Comparison of ENCODE assay signal across 8 cellular contexts in the genomic region with DNA sequence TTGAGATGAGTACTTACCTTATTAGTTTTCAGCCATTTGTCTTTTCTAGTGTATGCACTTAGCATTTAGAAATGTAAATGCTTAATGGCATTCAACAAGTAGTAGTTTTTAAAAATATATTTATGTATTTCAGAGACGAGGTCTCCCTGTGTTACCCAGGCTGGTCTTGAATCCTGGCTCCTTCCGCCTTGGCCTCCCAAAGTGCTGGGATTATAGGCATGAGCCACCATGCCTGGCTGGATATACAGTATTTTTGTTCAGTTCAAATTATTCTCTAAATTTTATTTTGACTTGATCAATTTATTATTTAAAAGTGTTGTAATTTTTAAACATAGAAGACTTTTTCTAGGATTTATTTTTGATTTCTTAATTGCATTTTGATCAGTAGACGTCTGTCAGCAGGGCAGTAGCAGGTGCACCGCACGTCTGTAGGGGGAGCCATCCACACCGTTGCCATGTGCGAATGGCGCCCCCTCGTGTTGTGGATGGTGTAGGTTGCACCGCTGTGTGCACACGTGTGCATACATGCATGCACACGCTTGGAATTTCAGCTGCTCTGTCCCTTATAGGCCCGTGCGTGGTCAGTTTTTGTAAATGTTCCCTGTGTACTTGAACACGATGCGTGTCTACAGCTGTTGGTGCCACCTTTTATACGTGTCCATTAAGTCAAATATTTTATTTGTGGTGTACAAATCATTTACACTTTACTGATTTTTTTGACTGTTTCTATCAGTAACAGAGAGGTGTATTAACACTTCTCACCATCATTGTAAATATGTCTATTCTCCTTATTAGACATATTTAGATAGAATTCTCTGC. TPM values are rescaled to one million over a fixed set of nuclear protein-coding genes. Genes with fewer than 3 reads are reported as not detected.
A peak's percentile ranks its signal among the peaks of the same experiment; 100 is the strongest.
DNase-seq lines count a peak whose midpoint lies in the region; ATAC-seq and TF ChIP-seq lines count a peak whose summit lies in the region.

No MANE protein-coding gene starts in this region.

- H3K36me3 ChIP-seq in CD4-positive, alpha-beta memory T cell (ENCODE audit: insufficient read depth, low read length), result no peaks in the 10 kb centered on the region
- no peaks in the 10 kb centered on the region for H3K36me3 ChIP-seq in upper lobe of right lung

- peaks cover 7 to 13% of the 10 kb centered on the region in 2 donors for H3K36me3 Mint-ChIP-seq in CD4-positive, alpha-beta memory T cell
- peaks cover 2% of the 10 kb centered on the region for H3K36me3 Mint-ChIP-seq in activated naive CD4-positive, alpha-beta T cell treated with anti-CD3 and anti-CD28 coated beads, Interleukin-2, amount 10 ng/mL, durations not matched to agents 7 days and 5 days

- H3K4me1 ChIP-seq in CD4-positive, alpha-beta memory T cell (ENCODE audit: insufficient read depth, low read length), result peaks cover 10% of the 10 kb centered on the region
- H3K4me1 ChIP-seq in upper lobe of right lung, result no peaks in the 10 kb centered on the region

- H3K27me3 Mint-ChIP-seq in CD4-positive, alpha-beta memory T cell, result no peaks in the 10 kb centered on the region
- H3K27me3 Mint-ChIP-seq in activated naive CD4-positive, alpha-beta T cell treated with anti-CD3 and anti-CD28 coated beads, Interleukin-2, amount 10 ng/mL, durations not matched to agents 7 days and 5 days, result no peaks in the 10 kb centered on the region

- H3K9me3 Mint-ChIP-seq in CD4-positive, alpha-beta memory T cell, result peaks cover 0 to 2% (median 0%) of the 10 kb centered on the region in 8 donors
- H3K9me3 Mint-ChIP-seq in activated naive CD4-positive, alpha-beta T cell treated with anti-CD3 and anti-CD28 coated beads, Interleukin-2, amount 10 ng/mL, durations not matched to agents 7 days and 5 days, result no peaks in the 10 kb centered on the region

- intact Hi-C loops in CD4-positive, alpha-beta memory T cell (cut with micrococcal nuclease), result loop anchor here (1.0 to 10.0 kb wide), 6 partner anchors 88 to 410 kb away; no protein-coding TSS in a partner anchor
- intact Hi-C loops in head of caudate nucleus (cut with DNase I), result no loop called here
- intact Hi-C loops in posterior vena cava (cut with DNase I), result no loop called here
- intact Hi-C loops in upper lobe of right lung (cut with DNase I), result loop anchor here (10.0 kb wide), 1 partner anchor 150 kb away; no protein-coding TSS in a partner anchor

- CTCF ChIA-PET in CD4-positive, alpha-beta memory T cell (lab: Charles Lee; ENCODE audit: partially characterized antibody), result interaction anchor here (0.6 to 3.7 kb wide), 29 partner anchors 9 to 395 kb away, joined by 3 to 19 read pairs (median 3); partner anchors contain the start of gene RPTOR
- CTCF ChIA-PET in activated naive CD4-positive, alpha-beta T cell treated with anti-CD3 and anti-CD28 coated beads, Interleukin-2, amount 10 ng/mL, durations not matched to agents 7 days and 5 days (lab: Charles Lee), result interaction anchor here (0.5 to 3.0 kb wide), 30 partner anchors 9 to 395 kb away, joined by 3 to 27 read pairs (median 4); no protein-coding TSS in a partner anchor

- TF ChIP-seq POLR2A in NB4 (IDR thresholded peaks at IDR 0.05; ENCODE audit: extremely low read depth, insufficient read length), result no peak

- peak; percentile 63 for ATAC-seq in GM21717 (IDR thresholded peaks at IDR 0.05; ENCODE audit: unreplicated experiment)
- peak; percentile 100 for ATAC-seq in upper lobe of right lung

- H3K4me1 Mint-ChIP-seq in CD4-positive, alpha-beta memory T cell, result peaks cover 8 to 23% (median 13%) of the 10 kb centered on the region in 4 donors
- peaks cover 19% of the 10 kb centered on the region for H3K4me1 Mint-ChIP-seq in activated naive CD4-positive, alpha-beta T cell treated with anti-CD3 and anti-CD28 coated beads, Interleukin-2, amount 10 ng/mL, durations not matched to agents 7 days and 5 days

- no peaks in the 10 kb centered on the region for H3K27me3 ChIP-seq in CD4-positive, alpha-beta memory T cell (ENCODE audit: insufficient read depth, low read length)
- H3K27me3 ChIP-seq in upper lobe of right lung, result no peaks in the 10 kb centered on the region

- TF ChIP-seq CTCF in NB4 (IDR thresholded peaks at IDR 0.05; ENCODE audit: low read depth, low read length), result peak; percentile 100
- peak; percentile 99 for TF ChIP-seq CTCF in upper lobe of right lung (IDR thresholded peaks at IDR 0.05)

- POLR2A ChIA-PET in CD4-positive, alpha-beta memory T cell (lab: Charles Lee; ENCODE audit: partially characterized antibody), result interaction anchor here (0.8 kb wide), 1 partner anchor 325 kb away, joined by 3 read pairs; no protein-coding TSS in a partner anchor

- H3K4me3 Mint-ChIP-seq in CD4-positive, alpha-beta memory T cell, result no peak overlapping the region
- H3K4me3 Mint-ChIP-seq in activated naive CD4-positive, alpha-beta T cell treated with anti-CD3 and anti-CD28 coated beads, Interleukin-2, amount 10 ng/mL, durations not matched to agents 7 days and 5 days, result no peak overlapping the region

- peak overlapping the region in 2 of 7 donors; percentile 35 to 61 for H3K27ac Mint-ChIP-seq in CD4-positive, alpha-beta memory T cell
- peak overlapping the region; percentile 56 for H3K27ac Mint-ChIP-seq in activated naive CD4-positive, alpha-beta T cell treated with anti-CD3 and anti-CD28 coated beads, Interleukin-2, amount 10 ng/mL, durations not matched to agents 7 days and 5 days

- DNase-seq in CD4-positive, alpha-beta memory T cell, result peak; percentile 83 to 87 (median 83)
- DNase-seq in NB4 (ENCODE audit: low read depth) (peak; percentile 89), SKM-1 (lab: John Stamatoyannopoulos, UW; ENCODE audit: unreplicated experiment) (peak; percentile 55), head of caudate nucleus (peak; percentile 35 to 89 (median 69)), posterior vena cava (ENCODE audit: low spot score) (peak; percentile 95), upper lobe of right lung (peak; percentile 93)
- peak; percentile 95 for DNase-seq in activated naive CD4-positive, alpha-beta T cell treated with anti-CD3 and anti-CD28 coated beads, Interleukin-2, amount 10 ng/mL, durations not matched to agents 7 days and 5 days

- no peak overlapping the region for H3K27ac ChIP-seq in CD4-positive, alpha-beta memory T cell (ENCODE audit: low read depth, low read length)
- no peak overlapping the region for H3K27ac ChIP-seq in upper lobe of right lung

- no peak overlapping the region for H3K4me3 ChIP-seq in CD4-positive, alpha-beta memory T cell (ENCODE audit: low read length in 2 of 2)
- H3K4me3 ChIP-seq in NB4 (ENCODE audit: low read depth, low read length) (no peak overlapping the region), upper lobe of right lung (no peak overlapping the region)

- H3K9me3 ChIP-seq in CD4-positive, alpha-beta memory T cell (ENCODE audit: control insufficient read depth in 1 of 2, low read length in 2 of 2), result no peaks in the 10 kb centered on the region
- H3K9me3 ChIP-seq in upper lobe of right lung, result no peaks in the 10 kb centered on the region

RNA-seq across cellular contexts. Expression of gene RPTOR, which starts 30.6 kb away (rescaled TPM):
- 10 to 100 TPM; 48.5 to 51.8 TPM for total RNA-seq in CD4-positive, alpha-beta memory T cell
- 10 to 100 TPM in 1 of 2 donors, 1 to 10 TPM in 1; 2.4 to 10.8 TPM for polyA plus RNA-seq in CD4-positive, alpha-beta memory T cell
- 10 to 100 TPM; 30.1 to 44.1 TPM for total RNA-seq in posterior vena cava
- 35.4 TPM for total RNA-seq in upper lobe of right lung

Comparison
In these comparisons a context has a peak if more than half of its experiments do, and no peak if none do; other contexts are left out.
1. intact Hi-C loops: an anchor here in CD4-positive, alpha-beta memory T cell (1.0 to 10.0 kb wide) and upper lobe of right lung (10.0 kb wide); none called in head of caudate nucleus and posterior vena cava.